In the genomic region with DNA sequence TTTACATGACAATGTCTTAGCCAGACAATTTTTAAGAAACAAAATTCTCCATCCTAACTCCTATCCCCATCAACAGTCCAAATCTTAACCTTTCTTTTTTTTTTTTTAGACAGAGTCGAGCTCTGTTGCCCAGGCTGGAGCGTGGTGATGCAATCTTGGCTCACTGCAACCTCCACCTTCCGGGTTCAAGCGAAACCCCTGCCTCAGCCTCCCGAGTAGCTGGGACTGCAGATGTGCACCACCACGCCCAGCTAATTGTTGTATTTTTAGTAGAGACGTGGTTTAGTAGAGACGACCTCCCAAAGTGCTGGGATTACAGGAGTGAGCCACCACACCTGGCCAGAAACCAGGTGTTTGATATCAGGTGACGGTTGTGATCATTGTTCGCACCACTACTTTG, we compare ENCODE assay signal across 13 cellular contexts. TPM values are rescaled to one million over a fixed set of nuclear protein-coding genes. Genes with fewer than 3 reads are reported as not detected.
DNase-seq lines count a peak whose midpoint lies in the region; ATAC-seq, FAIRE-seq and TF ChIP-seq lines count a peak whose summit lies in the region.
"Had no signal": no experiment of that assay in that cellular context is flagged by ENCODE, and none has a peak within 500 bp of the region (broad histone marks: within the 10 kb centered on the region; RNA-seq: fewer than 3 reads in every experiment).

No MANE protein-coding gene starts in this region.

- ATAC-seq in WTC11: no peak
- no peak for ATAC-seq in HG03095 (IDR thresholded peaks at IDR 0.05; ENCODE audit: unreplicated experiment)

- no peaks in the 10 kb centered on the region for H3K9me3 ChIP-seq in BLaER1

- TF ChIP-seq CTCF in WTC11 (IDR thresholded peaks at IDR 0.05) (no peak), glutamatergic neuron (IDR thresholded peaks at IDR 0.05; ENCODE audit: partially characterized antibody, unreplicated experiment) (no peak)

- DNase-seq in WTC11 (ENCODE audit: low spot score) (no peak), glutamatergic neuron (no peak), iPS-NIHi11 (ENCODE audit: low spot score) (no peak), COR-L47 (lab: John Stamatoyannopoulos, UW) (no peak), GM12892 (ENCODE audit: insufficient read length) (no peak)
- DNase-seq: stimulated activated CD4-positive, alpha-beta T cell treated with anti-CD3 and anti-CD28 coated beads, Interleukin-2, amount 100 ng/mL, for 48 hours had no signal

- no peak for TF ChIP-seq POLR2A in GM12892 (IDR thresholded peaks at IDR 0.05; ENCODE audit: low read depth, low read length)

- H3K36me3 ChIP-seq in BLaER1 (peaks cover 40% of the 10 kb centered on the region), rectal smooth muscle tissue (ENCODE audit: control insufficient read depth, insufficient read depth, low read length) (no peaks in the 10 kb centered on the region)

- FAIRE-seq in GM12892 (lab: Jason Lieb, UNC): no peak

- H3K9me3 Mint-ChIP-seq in WTC11 (peaks cover 4% of the 10 kb centered on the region), glutamatergic neuron (ENCODE audit: unreplicated experiment) (no peaks in the 10 kb centered on the region)
- H3K9me3 Mint-ChIP-seq: IgD-negative memory B cell had no signal

- no peaks in the 10 kb centered on the region for H3K27me3 Mint-ChIP-seq in WTC11 (ENCODE audit: low read depth)
- peaks cover 3% of the 10 kb centered on the region for H3K27me3 Mint-ChIP-seq in glutamatergic neuron (ENCODE audit: unreplicated experiment)
- H3K27me3 Mint-ChIP-seq: IgD-negative memory B cell had no signal

- POLR2A ChIA-PET in WTC11 (lab: Charles Lee): interaction anchor here (1.2 to 2.1 kb wide), 2 partner anchors 10 to 77 kb away, joined by 3 to 12 read pairs; partner anchors contain the start of gene ABL1

- no peak overlapping the region for H3K4me3 ChIP-seq in BLaER1
- H3K4me3 ChIP-seq in rectal smooth muscle tissue (ENCODE audit: low read length): no peak overlapping the region

- 0 out of 2 replicates have a peak overlapping the region, but pooled peaks have one; percentile 19 for H3K4me2 ChIP-seq in BLaER1

- peaks cover 4% of the 10 kb centered on the region; the same call in 1 of the 2 replicates for H3K36me3 Mint-ChIP-seq in WTC11
- H3K36me3 Mint-ChIP-seq in glutamatergic neuron (ENCODE audit: unreplicated experiment): no peaks in the 10 kb centered on the region

- peaks cover 100% of the 10 kb centered on the region for H4K20me1 ChIP-seq in BLaER1

- H3K4me1 ChIP-seq in BLaER1: peaks cover 34% of the 10 kb centered on the region
- peaks cover 73% of the 10 kb centered on the region for H3K4me1 ChIP-seq in rectal smooth muscle tissue (ENCODE audit: control insufficient read depth, insufficient read depth, low read length)

- CTCF ChIA-PET in WTC11 (lab: Charles Lee): interaction anchor here (1.1 to 2.3 kb wide), 3 partner anchors 18 to 144 kb away, joined by 3 to 13 read pairs (median 7); no protein-coding TSS in a partner anchor

- H3K9ac ChIP-seq in BLaER1: no peak overlapping the region
- H3K9ac ChIP-seq in rectal smooth muscle tissue (ENCODE audit: low read length): no peak overlapping the region

- peaks cover 79% of the 10 kb centered on the region for H3K4me1 Mint-ChIP-seq in WTC11
- peaks cover 59% of the 10 kb centered on the region for H3K4me1 Mint-ChIP-seq in glutamatergic neuron (ENCODE audit: low read depth, unreplicated experiment)

- no peak overlapping the region for H3K27ac ChIP-seq in BLaER1
- peak overlapping the region; percentile 96 for H3K27ac ChIP-seq in rectal smooth muscle tissue (ENCODE audit: low read depth, low read length)

- H3K27me3 ChIP-seq in BLaER1 (no peaks in the 10 kb centered on the region), rectal smooth muscle tissue (ENCODE audit: control insufficient read depth, insufficient read depth, low read length) (no peaks in the 10 kb centered on the region)

- H3K27ac Mint-ChIP-seq in WTC11 (peak overlapping the region; percentile 94), glutamatergic neuron (ENCODE audit: unreplicated experiment) (peak overlapping the region; percentile 88)

- H3K4me3 Mint-ChIP-seq in WTC11 (no peak overlapping the region; the same call in 1 of the 2 replicates), glutamatergic neuron (ENCODE audit: unreplicated experiment) (peak overlapping the region; percentile 44)
- H3K4me3 Mint-ChIP-seq: IgD-negative memory B cell had no signal

TF ChIP-seq in WTC11, 78 proteins besides CTCF, POLR2A, EP300 and RAD21:
- TF ChIP-seq IRF2 (CRISPR knock-in tag; IDR thresholded peaks at IDR 0.05; ENCODE audit: borderline replicate concordance, low read depth) (no peak), GABPB1 (CRISPR knock-in tag; IDR thresholded peaks at IDR 0.05) (no peak), ZNF121 (CRISPR knock-in tag; IDR thresholded peaks at IDR 0.05) (peak; percentile 81; the same call in 1 of the 2 replicates), ZNF263 (CRISPR knock-in tag; IDR thresholded peaks at IDR 0.05; ENCODE audit: low read depth) (no peak), EMX1 (CRISPR knock-in tag; IDR thresholded peaks at IDR 0.05) (no peak)
- TF ChIP-seq, protein P1, sequence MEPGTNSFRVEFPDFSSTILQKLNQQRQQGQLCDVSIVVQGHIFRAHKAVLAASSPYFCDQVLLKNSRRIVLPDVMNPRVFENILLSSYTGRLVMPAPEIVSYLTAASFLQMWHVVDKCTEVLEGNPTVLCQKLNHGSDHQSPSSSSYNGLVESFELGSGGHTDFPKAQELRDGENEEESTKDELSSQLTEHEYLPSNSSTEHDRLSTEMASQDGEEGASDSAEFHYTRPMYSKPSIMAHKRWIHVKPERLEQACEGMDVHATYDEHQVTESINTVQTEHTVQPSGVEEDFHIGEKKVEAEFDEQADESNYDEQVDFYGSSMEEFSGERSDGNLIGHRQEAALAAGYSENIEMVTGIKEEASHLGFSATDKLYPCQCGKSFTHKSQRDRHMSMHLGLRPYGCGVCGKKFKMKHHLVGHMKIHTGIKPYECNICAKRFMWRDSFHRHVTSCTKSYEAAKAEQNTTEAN (CRISPR knock-in tag; IDR thresholded peaks at IDR 0.05): no peak

RNA-seq across cellular contexts. Expression of gene ABL1, which starts 10.2 kb away (rescaled TPM):
- 87.5 to 104 TPM (median 89.1 TPM) in 3 replicates for total RNA-seq in WTC11 (2021)
- 118 TPM for total RNA-seq in glutamatergic neuron (ENCODE audit: unreplicated experiment)
- 14.7 TPM for polyA plus RNA-seq in GM12892 (2012; ENCODE audit: missing spikeins)

RNA-seq across cellular contexts. Expression of gene QRFP, which starts 51.4 kb away (rescaled TPM):
- total RNA-seq in WTC11 (2021): not detected in 3 replicates
- not detected for total RNA-seq in glutamatergic neuron (ENCODE audit: unreplicated experiment)
- polyA plus RNA-seq in GM12892 (2012; ENCODE audit: missing spikeins): 0.21 TPM
- total RNA-seq: glomerular endothelial cell; mononuclear cell; T-helper 1 cell treated with Interleukin-12 subunit alpha and Interleukin-12 subunit beta and Interleukin-4 antibody, amounts not matched to agents 30 ng/mL and 1 ng/mL, for 36 hours had no signal
- polyA plus RNA-seq: IgD-negative memory B cell had no signal
